In the genomic region with DNA sequence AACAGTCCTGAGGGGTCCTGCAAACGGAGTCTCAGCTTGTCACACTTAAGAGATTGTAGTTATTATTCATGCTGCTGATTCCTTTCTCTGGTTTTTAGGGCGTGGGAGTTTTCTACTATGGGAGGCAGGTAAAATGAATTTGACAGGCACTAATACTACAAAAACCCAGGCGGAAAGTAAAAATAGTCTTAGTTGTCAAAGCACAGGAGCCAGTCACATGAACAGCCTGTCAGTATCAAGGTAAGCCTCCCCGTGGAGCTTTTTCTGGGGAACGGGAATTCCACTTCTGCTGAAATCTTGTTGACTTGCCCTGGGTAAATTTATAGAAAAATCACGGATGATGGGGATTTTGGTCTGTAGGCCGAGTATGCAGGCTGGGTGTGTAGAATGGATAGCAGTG, we compare ENCODE assay signal across 22 cellular contexts.
"Had no signal": no experiment of that assay in that cellular context is flagged by ENCODE, and none has a peak within 500 bp of the region (broad histone marks: within the 10 kb centered on the region; RNA-seq: fewer than 3 reads in every experiment).

No MANE protein-coding gene starts in this region.

- H3K27ac Mint-ChIP-seq: dendritic cell treated with granulocyte-macrophage colony-stimulating factor and Interleukin-4, amounts not matched to agents 40 ng/mL and 50 ng/mL, for 4 days; effector memory CD8-positive, alpha-beta T cell; endodermal cell had no signal

- H3K27me3 ChIP-seq: colonic mucosa, dorsolateral prefrontal cortex, esophagus muscularis mucosa, esophagus squamous epithelium, gastrocnemius medialis, gastroesophageal sphincter, heart left ventricle had no signal

- H3K4me1 ChIP-seq: colonic mucosa, foreskin keratinocyte had no signal

- H3K36me3 ChIP-seq: colonic mucosa, esophagus muscularis mucosa, esophagus squamous epithelium, gastrocnemius medialis, gastroesophageal sphincter, heart left ventricle had no signal

- H3K27me3 Mint-ChIP-seq: dendritic cell treated with granulocyte-macrophage colony-stimulating factor and Interleukin-4, amounts not matched to agents 40 ng/mL and 50 ng/mL, for 4 days had no signal

- H3K4me1 Mint-ChIP-seq: endodermal cell had no signal

- DNase-seq: colonic mucosa; cortex of kidney; dermis blood vessel endothelial cell; dorsolateral prefrontal cortex; effector CD4-positive, alpha-beta T cell; effector CD8-positive, alpha-beta T cell; effector memory CD4-positive, alpha-beta T cell; effector memory CD8-positive, alpha-beta T cell; erythroblast; esophagus squamous epithelium; foreskin fibroblast; foreskin keratinocyte; foreskin melanocyte; gastrocnemius medialis; glutamatergic neuron; heart left ventricle had no signal

- H3K4me3 ChIP-seq: colonic mucosa, coronary artery, dorsolateral prefrontal cortex, esophagus muscularis mucosa, esophagus squamous epithelium, gastrocnemius medialis, gastroesophageal sphincter, heart left ventricle had no signal

- ATAC-seq: effector memory CD8-positive, alpha-beta T cell; foreskin keratinocyte; gastroesophageal sphincter had no signal

- H3K9me3 Mint-ChIP-seq: dendritic cell treated with granulocyte-macrophage colony-stimulating factor and Interleukin-4, amounts not matched to agents 40 ng/mL and 50 ng/mL, for 4 days; endodermal cell had no signal

- H3K27ac ChIP-seq: colonic mucosa, coronary artery, dorsolateral prefrontal cortex, epithelial cell of prostate, esophagus muscularis mucosa, foreskin keratinocyte, gastrocnemius medialis, gastroesophageal sphincter, heart left ventricle had no signal

- H3K9me3 ChIP-seq: colonic mucosa, esophagus muscularis mucosa, esophagus squamous epithelium, gastrocnemius medialis, gastroesophageal sphincter had no signal

- H3K4me3 Mint-ChIP-seq: dendritic cell treated with granulocyte-macrophage colony-stimulating factor and Interleukin-4, amounts not matched to agents 40 ng/mL and 50 ng/mL, for 4 days; effector memory CD8-positive, alpha-beta T cell; endodermal cell had no signal
